In the genomic region with DNA sequence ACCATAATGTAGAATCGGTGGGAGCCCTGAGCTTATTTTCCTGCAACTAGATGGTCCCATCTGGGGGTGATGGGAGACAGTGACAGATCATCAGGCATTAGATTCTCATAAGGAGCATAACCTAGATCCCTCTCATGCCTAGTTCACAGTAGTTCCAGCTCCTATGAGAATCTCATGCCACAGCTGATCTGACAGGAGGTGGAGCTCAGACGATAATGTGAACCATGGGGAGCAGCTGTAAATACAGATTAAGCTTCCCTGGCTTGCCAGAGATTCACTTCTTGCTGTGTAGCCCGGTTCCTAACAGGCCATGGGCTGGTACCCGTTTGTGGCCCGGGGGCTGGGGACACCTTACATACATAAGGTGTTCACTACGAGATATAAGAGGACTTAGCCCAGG, we compare ENCODE assay signal across 1 cellular context.
TF ChIP-seq lines count a peak whose summit lies in the region.

No MANE protein-coding gene starts in this region.

TF ChIP-seq in A549, 52 proteins besides CTCF, POLR2A, EP300 and RAD21 (continued from another document):
- TF ChIP-seq JUNB (IDR thresholded peaks at IDR 0.05) (no peak), HDAC2 (IDR thresholded peaks at IDR 0.05) (no peak)
